Comparison of ENCODE assay signal across 1 cellular context in the genomic region with DNA sequence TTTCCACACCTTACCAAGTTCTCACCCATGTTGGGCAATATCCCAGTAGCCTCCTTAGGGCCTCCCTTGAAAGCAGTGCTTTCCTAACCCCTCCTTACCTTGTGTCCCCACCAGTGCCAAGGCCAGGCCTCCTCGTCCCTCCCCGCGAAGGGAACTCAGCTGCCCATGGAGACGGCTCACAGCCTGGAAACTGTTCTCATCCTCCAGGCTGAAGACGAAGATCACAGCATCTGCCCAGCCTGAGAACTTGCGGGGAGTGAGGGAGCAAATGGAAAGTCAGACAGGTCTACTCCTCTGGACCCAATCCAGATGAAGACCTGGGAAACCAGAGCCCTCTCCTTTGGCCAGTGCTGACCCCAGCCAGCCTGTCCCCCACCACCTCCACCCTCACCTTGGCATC.
TF ChIP-seq lines count a peak whose summit lies in the region.

No MANE protein-coding gene starts in this region.

TF ChIP-seq in GM23338, 12 proteins besides CTCF, POLR2A, EP300 and RAD21 (continued from another document):
- TF ChIP-seq, protein P1, sequence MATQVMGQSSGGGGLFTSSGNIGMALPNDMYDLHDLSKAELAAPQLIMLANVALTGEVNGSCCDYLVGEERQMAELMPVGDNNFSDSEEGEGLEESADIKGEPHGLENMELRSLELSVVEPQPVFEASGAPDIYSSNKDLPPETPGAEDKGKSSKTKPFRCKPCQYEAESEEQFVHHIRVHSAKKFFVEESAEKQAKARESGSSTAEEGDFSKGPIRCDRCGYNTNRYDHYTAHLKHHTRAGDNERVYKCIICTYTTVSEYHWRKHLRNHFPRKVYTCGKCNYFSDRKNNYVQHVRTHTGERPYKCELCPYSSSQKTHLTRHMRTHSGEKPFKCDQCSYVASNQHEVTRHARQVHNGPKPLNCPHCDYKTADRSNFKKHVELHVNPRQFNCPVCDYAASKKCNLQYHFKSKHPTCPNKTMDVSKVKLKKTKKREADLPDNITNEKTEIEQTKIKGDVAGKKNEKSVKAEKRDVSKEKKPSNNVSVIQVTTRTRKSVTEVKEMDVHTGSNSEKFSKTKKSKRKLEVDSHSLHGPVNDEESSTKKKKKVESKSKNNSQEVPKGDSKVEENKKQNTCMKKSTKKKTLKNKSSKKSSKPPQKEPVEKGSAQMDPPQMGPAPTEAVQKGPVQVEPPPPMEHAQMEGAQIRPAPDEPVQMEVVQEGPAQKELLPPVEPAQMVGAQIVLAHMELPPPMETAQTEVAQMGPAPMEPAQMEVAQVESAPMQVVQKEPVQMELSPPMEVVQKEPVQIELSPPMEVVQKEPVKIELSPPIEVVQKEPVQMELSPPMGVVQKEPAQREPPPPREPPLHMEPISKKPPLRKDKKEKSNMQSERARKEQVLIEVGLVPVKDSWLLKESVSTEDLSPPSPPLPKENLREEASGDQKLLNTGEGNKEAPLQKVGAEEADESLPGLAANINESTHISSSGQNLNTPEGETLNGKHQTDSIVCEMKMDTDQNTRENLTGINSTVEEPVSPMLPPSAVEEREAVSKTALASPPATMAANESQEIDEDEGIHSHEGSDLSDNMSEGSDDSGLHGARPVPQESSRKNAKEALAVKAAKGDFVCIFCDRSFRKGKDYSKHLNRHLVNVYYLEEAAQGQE (IDR thresholded peaks at IDR 0.05; ENCODE audit: unreplicated experiment): no peak
- TF ChIP-seq NANOG (IDR thresholded peaks at IDR 0.05; ENCODE audit: borderline replicate concordance) (no peak), JUNB (IDR thresholded peaks at IDR 0.05; ENCODE audit: unreplicated experiment) (no peak), EZH2 (IDR thresholded peaks at IDR 0.05; ENCODE audit: low read depth, unreplicated experiment) (no peak)
- TF ChIP-seq, protein P2, sequence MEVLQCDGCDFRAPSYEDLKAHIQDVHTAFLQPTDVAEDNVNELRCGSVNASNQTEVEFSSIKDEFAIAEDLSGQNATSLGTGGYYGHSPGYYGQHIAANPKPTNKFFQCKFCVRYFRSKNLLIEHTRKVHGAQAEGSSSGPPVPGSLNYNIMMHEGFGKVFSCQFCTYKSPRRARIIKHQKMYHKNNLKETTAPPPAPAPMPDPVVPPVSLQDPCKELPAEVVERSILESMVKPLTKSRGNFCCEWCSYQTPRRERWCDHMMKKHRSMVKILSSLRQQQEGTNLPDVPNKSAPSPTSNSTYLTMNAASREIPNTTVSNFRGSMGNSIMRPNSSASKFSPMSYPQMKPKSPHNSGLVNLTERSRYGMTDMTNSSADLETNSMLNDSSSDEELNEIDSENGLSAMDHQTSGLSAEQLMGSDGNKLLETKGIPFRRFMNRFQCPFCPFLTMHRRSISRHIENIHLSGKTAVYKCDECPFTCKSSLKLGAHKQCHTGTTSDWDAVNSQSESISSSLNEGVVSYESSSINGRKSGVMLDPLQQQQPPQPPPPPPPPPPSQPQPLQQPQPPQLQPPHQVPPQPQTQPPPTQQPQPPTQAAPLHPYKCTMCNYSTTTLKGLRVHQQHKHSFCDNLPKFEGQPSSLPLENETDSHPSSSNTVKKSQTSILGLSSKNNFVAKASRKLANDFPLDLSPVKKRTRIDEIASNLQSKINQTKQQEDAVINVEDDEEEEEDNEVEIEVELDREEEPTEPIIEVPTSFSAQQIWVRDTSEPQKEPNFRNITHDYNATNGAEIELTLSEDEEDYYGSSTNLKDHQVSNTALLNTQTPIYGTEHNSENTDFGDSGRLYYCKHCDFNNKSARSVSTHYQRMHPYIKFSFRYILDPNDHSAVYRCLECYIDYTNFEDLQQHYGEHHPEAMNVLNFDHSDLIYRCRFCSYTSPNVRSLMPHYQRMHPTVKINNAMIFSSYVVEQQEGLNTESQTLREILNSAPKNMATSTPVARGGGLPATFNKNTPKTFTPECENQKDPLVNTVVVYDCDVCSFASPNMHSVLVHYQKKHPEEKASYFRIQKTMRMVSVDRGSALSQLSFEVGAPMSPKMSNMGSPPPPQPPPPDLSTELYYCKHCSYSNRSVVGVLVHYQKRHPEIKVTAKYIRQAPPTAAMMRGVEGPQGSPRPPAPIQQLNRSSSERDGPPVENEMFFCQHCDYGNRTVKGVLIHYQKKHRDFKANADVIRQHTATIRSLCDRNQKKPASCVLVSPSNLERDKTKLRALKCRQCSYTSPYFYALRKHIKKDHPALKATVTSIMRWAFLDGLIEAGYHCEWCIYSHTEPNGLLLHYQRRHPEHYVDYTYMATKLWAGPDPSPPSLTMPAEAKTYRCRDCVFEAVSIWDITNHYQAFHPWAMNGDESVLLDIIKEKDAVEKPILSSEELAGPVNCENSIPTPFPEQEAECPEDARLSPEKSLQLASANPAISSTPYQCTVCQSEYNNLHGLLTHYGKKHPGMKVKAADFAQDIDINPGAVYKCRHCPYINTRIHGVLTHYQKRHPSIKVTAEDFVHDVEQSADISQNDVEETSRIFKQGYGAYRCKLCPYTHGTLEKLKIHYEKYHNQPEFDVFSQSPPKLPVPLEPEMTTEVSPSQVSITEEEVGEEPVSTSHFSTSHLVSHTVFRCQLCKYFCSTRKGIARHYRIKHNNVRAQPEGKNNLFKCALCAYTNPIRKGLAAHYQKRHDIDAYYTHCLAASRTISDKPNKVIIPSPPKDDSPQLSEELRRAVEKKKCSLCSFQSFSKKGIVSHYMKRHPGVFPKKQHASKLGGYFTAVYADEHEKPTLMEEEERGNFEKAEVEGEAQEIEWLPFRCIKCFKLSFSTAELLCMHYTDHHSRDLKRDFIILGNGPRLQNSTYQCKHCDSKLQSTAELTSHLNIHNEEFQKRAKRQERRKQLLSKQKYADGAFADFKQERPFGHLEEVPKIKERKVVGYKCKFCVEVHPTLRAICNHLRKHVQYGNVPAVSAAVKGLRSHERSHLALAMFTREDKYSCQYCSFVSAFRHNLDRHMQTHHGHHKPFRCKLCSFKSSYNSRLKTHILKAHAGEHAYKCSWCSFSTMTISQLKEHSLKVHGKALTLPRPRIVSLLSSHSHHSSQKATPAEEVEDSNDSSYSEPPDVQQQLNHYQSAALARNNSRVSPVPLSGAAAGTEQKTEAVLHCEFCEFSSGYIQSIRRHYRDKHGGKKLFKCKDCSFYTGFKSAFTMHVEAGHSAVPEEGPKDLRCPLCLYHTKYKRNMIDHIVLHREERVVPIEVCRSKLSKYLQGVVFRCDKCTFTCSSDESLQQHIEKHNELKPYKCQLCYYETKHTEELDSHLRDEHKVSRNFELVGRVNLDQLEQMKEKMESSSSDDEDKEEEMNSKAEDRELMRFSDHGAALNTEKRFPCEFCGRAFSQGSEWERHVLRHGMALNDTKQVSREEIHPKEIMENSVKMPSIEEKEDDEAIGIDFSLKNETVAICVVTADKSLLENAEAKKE (CRISPR knock-in tag; IDR thresholded peaks at IDR 0.05): no peak
TF ChIP-seq in GM23338: peak in this region for 0.
